14 cellular contexts compared by ENCODE assay signal in genomic region chr3:143924522-143925381, GRCh38. TPM values are rescaled to one million over a fixed set of nuclear protein-coding genes. Genes with fewer than 3 reads are reported as not detected.
DNase-seq lines count a peak whose midpoint lies in the region; ATAC-seq and TF ChIP-seq lines count a peak whose summit lies in the region.
"Had no signal": no experiment of that assay in that cellular context is flagged by ENCODE, and none has a peak within 500 bp of the region (broad histone marks: within the 10 kb centered on the region; RNA-seq: fewer than 3 reads in every experiment).

No MANE protein-coding gene starts in this region.

- ATAC-seq in GM19023 (IDR thresholded peaks at IDR 0.05; ENCODE audit: unreplicated experiment) (peak; percentile 57), GM21825 (IDR thresholded peaks at IDR 0.05; ENCODE audit: unreplicated experiment) (peak; percentile 63), HG03354 (IDR thresholded peaks at IDR 0.05; ENCODE audit: poor library complexity, severe bottlenecking, unreplicated experiment) (peak; percentile 72), foreskin keratinocyte (no peak)
- ATAC-seq: activated CD4-positive, CD25-positive, alpha-beta regulatory T cell treated with anti-CD3 and anti-CD28 coated beads, Interleukin-2, amount 50 U/mL, for 24 hours had no signal

- H3K9ac ChIP-seq in BLaER1 = no peak overlapping the region

- H3K4me1 ChIP-seq in BLaER1 = peaks cover 7% of the 10 kb centered on the region
- no peaks in the 10 kb centered on the region for H3K4me1 ChIP-seq in foreskin keratinocyte

- no peaks in the 10 kb centered on the region for H3K36me3 ChIP-seq in BLaER1

- no peaks in the 10 kb centered on the region for H4K20me1 ChIP-seq in BLaER1

- TF ChIP-seq POLR2A in erythroblast (IDR thresholded peaks at IDR 0.05; ENCODE audit: low read length) = no peak

- H3K4me2 ChIP-seq in BLaER1 = peak overlapping the region; percentile 16

- no peak for DNase-seq in cerebellar cortex (ENCODE audit: low spot score)
- no peak for DNase-seq in erythroblast (lab: John Stamatoyannopoulos, UW)
- DNase-seq in NCI-H526 treated with DMSO at 0.1 percent for 48 hours (lab: John Stamatoyannopoulos, UW) = no peak
- DNase-seq in foreskin keratinocyte = no peak
- DNase-seq: activated gamma-delta T cell, caudate nucleus, GDM1, NCI-H226, Right ventricle myocardium superior had no signal

- no peak for TF ChIP-seq CTCF in foreskin keratinocyte (conservative IDR thresholded peaks at IDR 0.05)

- H3K4me3 ChIP-seq in BLaER1 = no peak overlapping the region

- H3K27ac ChIP-seq in BLaER1 (no peak overlapping the region), foreskin keratinocyte (no peak overlapping the region)

- H3K27me3 ChIP-seq in BLaER1 (no peaks in the 10 kb centered on the region), foreskin keratinocyte (no peaks in the 10 kb centered on the region)

- no peaks in the 10 kb centered on the region for H3K9me3 ChIP-seq in BLaER1

RNA-seq across cellular contexts. Expression of gene DIPK2A, which starts 46.9 kb away (rescaled TPM):
- total RNA-seq in foreskin keratinocyte = 11.9 and 13.4 TPM in 2 replicates
- polyA plus RNA-seq in foreskin keratinocyte = 4.0 and 5.8 TPM in 2 replicates
